Comparison of ENCODE assay signal across 8 cellular contexts in genomic region chr15:74873036-74873755, GRCh38. TPM values are rescaled to one million over a fixed set of nuclear protein-coding genes. Genes with fewer than 3 reads are reported as not detected.
DNase-seq lines count a peak whose midpoint lies in the region; ATAC-seq and TF ChIP-seq lines count a peak whose summit lies in the region.

A gene with protein sequence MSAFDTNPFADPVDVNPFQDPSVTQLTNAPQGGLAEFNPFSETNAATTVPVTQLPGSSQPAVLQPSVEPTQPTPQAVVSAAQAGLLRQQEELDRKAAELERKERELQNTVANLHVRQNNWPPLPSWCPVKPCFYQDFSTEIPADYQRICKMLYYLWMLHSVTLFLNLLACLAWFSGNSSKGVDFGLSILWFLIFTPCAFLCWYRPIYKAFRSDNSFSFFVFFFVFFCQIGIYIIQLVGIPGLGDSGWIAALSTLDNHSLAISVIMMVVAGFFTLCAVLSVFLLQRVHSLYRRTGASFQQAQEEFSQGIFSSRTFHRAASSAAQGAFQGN (minus strand): TSS chr15:74873365. CDS start chr15:74873255, 110 bp downstream.

- no peak for TF ChIP-seq CTCF in PC-9 (conservative IDR thresholded peaks at IDR 0.05)
- TF ChIP-seq CTCF in epithelial cell of proximal tubule (conservative IDR thresholded peaks at IDR 0.05; ENCODE audit: low read depth, low read length): no peak

- peak within 1 kb of the TSS; percentile 88 to 89 for H3K9ac ChIP-seq in mucosa of rectum (ENCODE audit: low read depth in 1 of 2, low read length in 2 of 2)

- H3K4me1 ChIP-seq in PC-9 (replicated peaks; ENCODE audit: insufficient read depth) (peaks cover 39% of the 10 kb centered on the region), mucosa of rectum (ENCODE audit: control insufficient read depth in 2 of 2, insufficient read depth in 2 of 2, low read length in 2 of 2) (peaks cover 40 to 41% of the 10 kb centered on the region in 2 donors)

- BruUV-seq in PC-9 (replicated peaks; lab: Mats Ljungman, UMichigan): TSS peak; percentile 99

- H3K4me3 ChIP-seq in PC-9 (peak within 1 kb of the TSS; percentile 98), epithelial cell of proximal tubule (ENCODE audit: low read depth, low read length) (peak within 1 kb of the TSS; percentile 94), mucosa of rectum (ENCODE audit: low read length in 2 of 2) (peak within 1 kb of the TSS; percentile 77 to 80)

- peaks cover 26% of the 10 kb centered on the region for H4K20me1 ChIP-seq in PC-9 (ENCODE audit: insufficient read depth)

- CTCF ChIA-PET in PC-9 (lab: Charles Lee): interaction anchor here (0.6 kb wide), 2 partner anchors 17 to 41 kb away, joined by 3 to 10 read pairs; no protein-coding TSS in a partner anchor

- H3F3A ChIP-seq in PC-9 (ENCODE audit: insufficient read depth, low read depth): peaks cover 22% of the 10 kb centered on the region; the same call in 1 of the 2 replicates

- H3K27ac ChIP-seq in PC-9 (peak within 1 kb of the TSS; percentile 83), mucosa of rectum (ENCODE audit: low read depth in 2 of 2, low read length in 2 of 2) (peak within 1 kb of the TSS; percentile 94 to 97)

- no peaks in the 10 kb centered on the region for H3K9me2 ChIP-seq in PC-9 (ENCODE audit: insufficient read depth)

- intact Hi-C loops in PC-9 (cut with micrococcal nuclease; ENCODE audit: unreplicated experiment): no loop called here

- peak; percentile 82 for DNase-seq in DMS53 treated with DMSO at 0.1 percent for 48 hours (lab: John Stamatoyannopoulos, UW; ENCODE audit: unreplicated experiment)
- DNase-seq in KBM-7: peak; percentile 99
- peak; percentile 85 to 89 for DNase-seq in PC-9
- peak; percentile 90 for DNase-seq in activated T-cell treated with anti-CD3 and anti-CD28 coated beads, Interleukin-2, amount 50 U/mL, for 1 hour
- no peak for DNase-seq in epithelial cell of proximal tubule (ENCODE audit: low read depth)
- peak; percentile 70 to 84 for DNase-seq in stimulated activated CD8-positive, alpha-beta memory T cell treated with anti-CD3 and anti-CD28 coated beads, Interleukin-4, amount 100 ng/mL, for 4 hours (ENCODE audit: low read depth in 2 of 2, low spot score in 1 of 2)

- ATAC-seq in GM21723 (IDR thresholded peaks at IDR 0.05; ENCODE audit: unreplicated experiment): peak; percentile 78

- H3K36me3 ChIP-seq in PC-9 (ENCODE audit: low read depth) (no peaks in the 10 kb centered on the region), mucosa of rectum (ENCODE audit: control insufficient read depth in 2 of 2, insufficient read depth in 2 of 2, low read length in 2 of 2) (no peaks in the 10 kb centered on the region)

- in situ Hi-C loops in KBM-7 (cut with MboI; ENCODE audit: low pct_unique_long_range_greater_than_20kb, low sequenced_read_pairs): no loop called here

- H3K9me3 ChIP-seq in PC-9 (ENCODE audit: insufficient read depth, low read depth): no peaks in the 10 kb centered on the region
- H3K9me3 ChIP-seq in mucosa of rectum (ENCODE audit: control insufficient read depth in 2 of 2, low read length in 2 of 2): no peaks in the 10 kb centered on the region

- no peaks in the 10 kb centered on the region for H3K27me3 ChIP-seq in PC-9 (ENCODE audit: insufficient read depth, low read depth)
- H3K27me3 ChIP-seq in mucosa of rectum (ENCODE audit: control insufficient read depth in 2 of 2, insufficient read depth in 2 of 2, low read length in 2 of 2): no peaks in the 10 kb centered on the region

- peaks cover 47% of the 10 kb centered on the region for H3K79me2 ChIP-seq in PC-9 (ENCODE audit: low read depth)

- H2AFZ ChIP-seq in PC-9: peak within 1 kb of the TSS; percentile 87

- peak within 1 kb of the TSS; percentile 85 for H3K4me2 ChIP-seq in PC-9

- POLR2A ChIA-PET in PC-9 (lab: Charles Lee; ENCODE audit: unreplicated experiment): no interaction called here

RNA-seq across cellular contexts. Expression of the gene that starts here (rescaled TPM):
- total RNA-seq in PC-9 (2021) (84.6 and 87.4 TPM in 2 replicates), epithelial cell of proximal tubule (39.3 and 58.9 TPM in 2 replicates)
